ENCODE assay signal across 8 cellular contexts in the genomic region with DNA sequence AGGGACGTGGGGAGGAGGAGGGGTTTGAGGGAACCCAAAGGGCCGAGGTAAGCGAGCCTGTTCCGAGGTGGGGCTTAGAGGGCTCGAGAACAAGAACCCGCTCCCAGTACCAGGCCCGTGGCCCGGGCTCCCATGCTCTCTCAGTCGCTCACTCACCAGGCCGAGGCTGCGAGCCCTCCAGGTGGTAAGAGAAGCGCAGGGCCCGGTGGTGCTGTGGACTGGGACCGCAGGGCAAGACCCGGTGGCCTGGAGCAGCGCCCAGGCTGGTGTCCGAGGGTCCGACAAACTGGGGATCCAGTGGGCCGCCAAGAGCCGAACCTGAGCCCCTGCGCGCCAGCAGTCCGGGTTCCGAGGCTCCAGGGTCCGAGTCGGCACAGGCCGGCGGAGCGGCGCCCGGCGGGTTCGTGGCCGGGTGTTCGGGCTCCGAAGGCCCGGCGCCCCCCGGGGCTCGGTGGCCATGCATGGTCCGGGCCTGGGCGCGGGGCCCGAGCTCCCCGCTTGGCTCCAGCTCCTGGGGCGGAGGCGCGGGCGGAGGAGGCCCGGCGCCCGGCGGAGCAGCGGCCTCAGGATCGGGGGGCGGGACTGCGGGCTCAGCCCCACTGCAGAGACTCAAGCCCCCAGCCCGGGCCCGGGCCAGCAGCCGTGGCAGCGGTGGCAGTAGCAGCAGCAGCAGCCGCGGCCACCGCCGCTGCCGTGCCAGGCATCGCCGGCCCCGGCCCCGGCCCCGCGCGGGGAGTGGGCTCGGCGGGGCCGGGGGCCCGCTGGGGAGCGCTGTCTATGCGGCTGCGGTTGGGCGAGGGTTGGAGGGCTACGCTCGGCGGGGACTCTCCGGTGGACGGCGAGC. TPM values are rescaled to one million over a fixed set of nuclear protein-coding genes. Genes with fewer than 3 reads are reported as not detected.
A peak's percentile ranks its signal among the peaks of the same experiment; 100 is the strongest.
DNase-seq lines count a peak whose midpoint lies in the region; ATAC-seq lines count a peak whose summit lies in the region.

No MANE protein-coding gene starts in this region.

- in situ Hi-C loops in T47D (cut with HindIII; ENCODE audit: low pct_unique_long_range_greater_than_20kb, low sequenced_read_pairs) = no loop called here

- H3K4me3 ChIP-seq in subcutaneous abdominal adipose tissue (ENCODE audit: low read depth in 1 of 5, low read length in 5 of 5) = peak overlapping the region; percentile 56 to 70 (median 65)

- H3K27me3 ChIP-seq in subcutaneous abdominal adipose tissue (ENCODE audit: control insufficient read depth in 5 of 5, insufficient read depth in 4 of 5, low read length in 5 of 5) = peaks cover 2 to 18% (median 10%) of the 10 kb centered on the region in 5 donors

- no peak overlapping the region for H3K27ac ChIP-seq in subcutaneous abdominal adipose tissue (ENCODE audit: low read depth, low read length)

- H3K4me1 ChIP-seq in subcutaneous abdominal adipose tissue (ENCODE audit: control insufficient read depth in 5 of 5, insufficient read depth in 5 of 5, low read length in 5 of 5) = peaks cover 0 to 16% (median 8%) of the 10 kb centered on the region in 5 donors

- no peaks in the 10 kb centered on the region for H3K36me3 ChIP-seq in subcutaneous abdominal adipose tissue (ENCODE audit: control insufficient read depth in 5 of 5, insufficient read depth in 5 of 5, low read length in 5 of 5)

- H3K9ac ChIP-seq in subcutaneous abdominal adipose tissue (ENCODE audit: low read length in 5 of 5) = peak overlapping the region in 4 of 5 donors; percentile 14 to 72 (median 58)

- DNase-seq in AG20443 (ENCODE audit: low spot score) (peak; percentile 32), HT1080 (ENCODE audit: low read depth) (peak; percentile 2), T47D (ENCODE audit: low read depth in 1 of 2, low spot score in 1 of 2) (peak; percentile 39 to 45), left colon (peak in 1 of 2 donors; percentile 24), MV-4-11 (lab: John Stamatoyannopoulos, UW) (no peak), GM19240 (ENCODE audit: insufficient read length, low spot score) (no peak), LoVo (ENCODE audit: low spot score) (no peak)

- peak; percentile 44 for ATAC-seq in left colon

- no peaks in the 10 kb centered on the region for H3K9me3 ChIP-seq in subcutaneous abdominal adipose tissue (ENCODE audit: control insufficient read depth in 5 of 5, low read length in 5 of 5)

- intact Hi-C loops in left colon (cut with DNase I, micrococcal nuclease) = no loop called here

RNA-seq across cellular contexts. Expression of a gene that starts 0.8 kb away (rescaled TPM):
- total RNA-seq in HT1080 (2014; rRNA removed; shearing (Covaris generic)) = 4.9 and 7.5 TPM in 2 replicates
- polyA plus RNA-seq in HT1080 (2015; cell fraction: cytosol; rRNA removed) = 11.0 and 11.6 TPM in 2 replicates
- polyA plus RNA-seq in HT1080 (2015; cell fraction: nucleus; rRNA removed) = 12.4 and 12.6 TPM in 2 replicates
- 1 to 10 TPM; 2.9 to 3.8 TPM for total RNA-seq in left colon

RNA-seq across cellular contexts. Expression of a gene that starts 34.8 kb away (rescaled TPM):
- 52.9 and 60.3 TPM in 2 replicates for total RNA-seq in HT1080 (2014; rRNA removed; shearing (Covaris generic))
- polyA plus RNA-seq in HT1080 (2015; cell fraction: cytosol; rRNA removed) = 33.6 and 37.6 TPM in 2 replicates
- 66.3 and 72.6 TPM in 2 replicates for polyA plus RNA-seq in HT1080 (2015; cell fraction: nucleus; rRNA removed)
- 10 to 100 TPM; 29.2 to 36.2 TPM for total RNA-seq in left colon

RNA-seq across cellular contexts. Expression of a gene that starts 55.0 kb away (rescaled TPM):
- 25.6 and 29.3 TPM in 2 replicates for total RNA-seq in HT1080 (2014; rRNA removed; shearing (Covaris generic))
- 27.0 and 28.3 TPM in 2 replicates for polyA plus RNA-seq in HT1080 (2015; cell fraction: cytosol; rRNA removed)
- 14.9 and 16.7 TPM in 2 replicates for polyA plus RNA-seq in HT1080 (2015; cell fraction: nucleus; rRNA removed)
- 10 to 100 TPM; 32.8 to 33.4 TPM for total RNA-seq in left colon

Comparison
In these comparisons a context has a peak if more than half of its experiments do, and no peak if none do; other contexts are left out.
1. DNase-seq: peak in AG20443 (single experiment), HT1080 (single experiment) and T47D (2 of 2); none in MV-4-11 (single experiment), GM19240 (single experiment) and LoVo (single experiment).